ENCODE assay signal across 9 cellular contexts in genomic region chr5:144390133-144390532, GRCh38.
DNase-seq lines count a peak whose midpoint lies in the region; ATAC-seq, FAIRE-seq and TF ChIP-seq lines count a peak whose summit lies in the region.
"Had no signal": no experiment of that assay in that cellular context is flagged by ENCODE, and none has a peak within 500 bp of the region (broad histone marks: within the 10 kb centered on the region; RNA-seq: fewer than 3 reads in every experiment).

No MANE protein-coding gene starts in this region.

- H4K20me1 ChIP-seq in OCI-LY7 (ENCODE audit: insufficient read depth, low read length) = no peaks in the 10 kb centered on the region

- H3K27me3 ChIP-seq in small intestine (ENCODE audit: control insufficient read depth in 2 of 2, insufficient read depth in 2 of 2, low read length in 2 of 2) = no peaks in the 10 kb centered on the region

- ATAC-seq in HG02970 (IDR thresholded peaks at IDR 0.05; ENCODE audit: low FRiP score, unreplicated experiment) = no peak
- ATAC-seq in stimulated activated naive CD8-positive, alpha-beta T cell treated with anti-CD3 and anti-CD28 coated beads, Interleukin-15, Interleukin-2, amounts not matched to agents 100 U/mL and 50 U/mL, for 24 hours = no peak

- H3K79me2 ChIP-seq in OCI-LY7 (ENCODE audit: insufficient read depth, low read depth, low read length) = no peaks in the 10 kb centered on the region

- DNase-seq in GM12865 (ENCODE audit: low read depth) (no peak), OCI-LY7 (ENCODE audit: low spot score) (no peak), fibroblast of peridontal ligament (ENCODE audit: extremely low read depth) (peak; percentile 25), small intestine (peak; percentile 42), NCI-H524 treated with DMSO at 0.1 percent for 48 hours (lab: John Stamatoyannopoulos, UW) (no peak)
- no peak for DNase-seq in stimulated activated naive CD8-positive, alpha-beta T cell treated with anti-CD3 and anti-CD28 coated beads, Interleukin-15, Interleukin-2, amounts not matched to agents 100 U/mL and 50 U/mL, for 24 hours
- DNase-seq: anterior cingulate cortex; stimulated activated naive CD4-positive, alpha-beta T cell had no signal

- H3K36me3 ChIP-seq in OCI-LY7 (ENCODE audit: insufficient read depth, low read length) (no peaks in the 10 kb centered on the region), small intestine (ENCODE audit: control insufficient read depth in 2 of 2, insufficient read depth in 2 of 2, low read length in 2 of 2) (no peaks in the 10 kb centered on the region)

- no peaks in the 10 kb centered on the region for H3K9me2 ChIP-seq in OCI-LY7 (ENCODE audit: insufficient read depth, low read length)

- H2AFZ ChIP-seq in OCI-LY7 (ENCODE audit: low read length) = no peak overlapping the region

- CTCF ChIA-PET in OCI-LY7 (lab: Charles Lee; ENCODE audit: unreplicated experiment) = no interaction called here

- intact Hi-C loops in OCI-LY7 (cut with micrococcal nuclease; ENCODE audit: unreplicated experiment) = no loop called here

- H3K4me2 ChIP-seq in OCI-LY7 (ENCODE audit: low read length) = no peak overlapping the region

- BruUV-seq in OCI-LY7 (replicated peaks; lab: Mats Ljungman, UMichigan) = no TSS peak

- FAIRE-seq in small intestine (lab: Jason Lieb, UNC) = no peak

- no peak overlapping the region for H3K4me3 ChIP-seq in GM12865 (ENCODE audit: low read depth, low read length)
- no peak overlapping the region for H3K4me3 ChIP-seq in OCI-LY7 (ENCODE audit: low read depth, low read length, poor library complexity, severe bottlenecking)
- no peak overlapping the region for H3K4me3 ChIP-seq in small intestine (ENCODE audit: low read depth in 1 of 2, low read length in 2 of 2)

- H3K4me1 ChIP-seq in OCI-LY7 (ENCODE audit: insufficient read depth, low read length, poor library complexity, severe bottlenecking) (no peaks in the 10 kb centered on the region), small intestine (ENCODE audit: control insufficient read depth in 2 of 2, insufficient read depth in 1 of 2, low read depth in 1 of 2, low read length in 1 of 2) (no peaks in the 10 kb centered on the region)

- WGBS in small intestine, 3 donors = 2 to 14% (median 9%) methylated on average over 1 of the region's 1 CpG

- TF ChIP-seq CTCF in GM12865 (IDR thresholded peaks at IDR 0.05; ENCODE audit: insufficient read depth, low read depth, low read length, missing control alignments) (peak; percentile 7), OCI-LY7 (conservative IDR thresholded peaks at IDR 0.05; ENCODE audit: low read length) (0 out of 2 replicates have a peak, but pooled peaks have one; percentile 17)

- no peaks in the 10 kb centered on the region for H3K9me3 ChIP-seq in OCI-LY7 (ENCODE audit: low read length)
- no peaks in the 10 kb centered on the region for H3K9me3 ChIP-seq in small intestine (ENCODE audit: control insufficient read depth, low read depth)

- POLR2A ChIA-PET in OCI-LY7 (lab: Charles Lee) = no interaction called here

- H3K27ac ChIP-seq in OCI-LY7 (ENCODE audit: low read depth, low read length, poor library complexity, severe bottlenecking) = no peak overlapping the region
- no peak overlapping the region for H3K27ac ChIP-seq in small intestine (ENCODE audit: low read depth in 1 of 2, low read length in 1 of 2)

Comparison
In these comparisons a context has a peak if more than half of its experiments do, and no peak if none do; other contexts are left out.
1. DNase-seq: peak in fibroblast of peridontal ligament (single experiment) and small intestine (single experiment); none in GM12865 (single experiment), OCI-LY7 (single experiment), NCI-H524 treated with DMSO at 0.1 percent for 48 hours (single experiment) and stimulated activated naive CD8-positive, alpha-beta T cell treated with anti-CD3 and anti-CD28 coated beads, Interleukin-15, Interleukin-2, amounts not matched to agents 100 U/mL and 50 U/mL, for 24 hours (single experiment).